ENCODE assay signal across 1 cellular context in genomic region chr6:3426091-3426780, GRCh38.
TF ChIP-seq lines count a peak whose summit lies in the region.

No MANE protein-coding gene starts in this region.

TF ChIP-seq in GM23338, 12 proteins besides CTCF, POLR2A, EP300 and RAD21 (continued from another document):
- TF ChIP-seq ZNF462 (CRISPR knock-in tag; IDR thresholded peaks at IDR 0.05) (no peak), ZNF331 (CRISPR knock-in tag; IDR thresholded peaks at IDR 0.05; ENCODE audit: low read depth) (no peak)
